In the genomic region with DNA sequence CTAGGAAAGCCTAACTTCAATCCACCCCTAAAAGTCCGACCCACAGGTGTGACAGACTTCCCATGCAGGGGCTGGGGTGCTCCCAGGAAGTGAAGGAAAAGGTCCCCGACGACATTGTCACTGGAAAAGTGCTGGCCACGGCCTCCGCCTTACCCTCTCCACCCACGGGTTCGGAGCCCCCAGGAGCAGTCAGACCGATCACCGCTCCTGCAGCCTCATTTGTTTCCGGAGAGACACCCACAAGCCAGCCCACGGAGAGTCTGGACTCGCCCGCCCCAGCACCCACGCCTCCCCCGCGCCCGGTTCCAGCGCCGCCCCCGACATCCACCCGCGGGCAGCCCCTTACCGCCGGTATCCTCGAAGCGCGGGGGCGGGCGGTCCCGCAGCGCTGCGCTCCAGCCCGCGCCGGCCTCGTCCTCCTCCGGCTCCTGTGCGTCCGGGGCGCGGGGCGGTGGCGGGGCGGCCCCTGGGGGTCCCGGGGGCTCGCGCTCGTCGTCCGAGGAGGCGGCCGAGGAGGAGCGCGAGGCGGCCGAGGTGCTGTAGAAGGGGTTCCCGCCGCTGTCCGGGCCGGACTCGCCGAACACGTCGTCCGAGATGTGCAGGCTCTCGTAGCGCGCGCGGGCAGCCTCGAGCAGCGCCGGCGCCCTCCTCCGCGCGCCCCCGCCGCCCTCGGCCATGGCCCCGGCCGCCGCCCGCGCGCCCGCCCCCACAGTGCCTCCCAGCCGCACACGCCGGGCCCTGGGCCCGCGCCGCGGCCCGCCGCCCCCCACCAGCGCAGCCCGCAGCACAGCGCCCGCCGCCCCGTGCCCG, we compare ENCODE assay signal across 8 cellular contexts. TPM values are rescaled to one million over a fixed set of nuclear protein-coding genes. Genes with fewer than 3 reads are reported as not detected.
DNase-seq lines count a peak whose midpoint lies in the region; ATAC-seq, FAIRE-seq and TF ChIP-seq lines count a peak whose summit lies in the region.

No MANE protein-coding gene starts in this region.

- H3K4me2 ChIP-seq in A549 (peak overlapping the region; percentile 97), GM23338 (peak overlapping the region; percentile 94)

- peaks cover 69% of the 10 kb centered on the region for H3K4me1 Mint-ChIP-seq in GM23338
- H3K4me1 Mint-ChIP-seq in activated T-helper 2 cell treated with anti-CD3 and anti-CD28 coated beads, Interferon-gamma antibody, Interleukin-2, Interleukin-4, amounts not matched to agents 10 μg/mL and 5 μg/mL and 100 μg/mL, durations not matched to agents 14 hours and 24 hours and 36 hours (ENCODE audit: low read depth) = peaks cover 10% of the 10 kb centered on the region

- no peaks in the 10 kb centered on the region for H3K9me3 ChIP-seq in A549
- no peaks in the 10 kb centered on the region for H3K9me3 ChIP-seq in transverse colon

- peaks cover 30% of the 10 kb centered on the region for H3K27me3 Mint-ChIP-seq in GM23338 (ENCODE audit: insufficient read depth, low read depth, poor library complexity)
- peaks cover 62% of the 10 kb centered on the region for H3K27me3 Mint-ChIP-seq in activated T-helper 2 cell treated with anti-CD3 and anti-CD28 coated beads, Interferon-gamma antibody, Interleukin-2, Interleukin-4, amounts not matched to agents 10 μg/mL and 5 μg/mL and 100 μg/mL, durations not matched to agents 14 hours and 24 hours and 36 hours (ENCODE audit: low read depth)

- peaks cover 49% of the 10 kb centered on the region for H3K79me2 ChIP-seq in GM23338 (replicated peaks; ENCODE audit: insufficient read depth)

- H3K4me1 ChIP-seq in A549 (peaks cover 4% of the 10 kb centered on the region; the same call in 1 of the 3 replicates), GM23338 (ENCODE audit: insufficient read depth) (peaks cover 59% of the 10 kb centered on the region), transverse colon (peaks cover 0 to 16% (median 8%) of the 10 kb centered on the region in 4 donors)

- H3K9me3 Mint-ChIP-seq in GM23338 = peaks cover under 1% of the 10 kb centered on the region; the same call in 2 of the 3 replicates
- no peaks in the 10 kb centered on the region for H3K9me3 Mint-ChIP-seq in activated T-helper 2 cell treated with anti-CD3 and anti-CD28 coated beads, Interferon-gamma antibody, Interleukin-2, Interleukin-4, amounts not matched to agents 10 μg/mL and 5 μg/mL and 100 μg/mL, durations not matched to agents 14 hours and 24 hours and 36 hours

- no peak for FAIRE-seq in A549 (lab: Jason Lieb, UNC)

- TF ChIP-seq POLR2A in A549 (IDR thresholded peaks at IDR 0.05; ENCODE audit: low read length) (no peak), transverse colon (IDR thresholded peaks at IDR 0.05) (no peak)

- H2AFZ ChIP-seq in GM23338 = no peak overlapping the region

- H3K4me3 ChIP-seq in A549 = peak overlapping the region; percentile 63
- peak overlapping the region; percentile 68 for H3K4me3 ChIP-seq in GM23338
- peak overlapping the region in 3 of 4 donors; percentile 26 to 54 (median 40) for H3K4me3 ChIP-seq in transverse colon

- no peak for TF ChIP-seq RAD21 in A549 (conservative IDR thresholded peaks at IDR 0.05 in 1 of 2, IDR thresholded peaks at IDR 0.05 in 1 of 2)

- H3K9me2 ChIP-seq in GM23338 (ENCODE audit: insufficient read depth) = no peaks in the 10 kb centered on the region

- H4K20me1 ChIP-seq in GM23338 (replicated peaks; ENCODE audit: insufficient read depth) = peaks cover 21% of the 10 kb centered on the region

- H3K27ac Mint-ChIP-seq in GM23338 = no peak overlapping the region
- H3K27ac Mint-ChIP-seq in activated T-helper 2 cell treated with anti-CD3 and anti-CD28 coated beads, Interferon-gamma antibody, Interleukin-2, Interleukin-4, amounts not matched to agents 10 μg/mL and 5 μg/mL and 100 μg/mL, durations not matched to agents 14 hours and 24 hours and 36 hours = no peak overlapping the region

- H3F3A ChIP-seq in GM23338 (replicated peaks; ENCODE audit: low read depth) = peaks cover 2% of the 10 kb centered on the region; the same call in 1 of the 2 replicates

- H3K27ac ChIP-seq in A549 (peak overlapping the region in 1 of 2 experiments; percentile 40; a peak in 1 of 6 replicates), GM23338 (ENCODE audit: low read depth) (no peak overlapping the region), transverse colon (no peak overlapping the region)

- no peak for DNase-seq in A549 (ENCODE audit: low read depth in 1 of 2, low spot score in 1 of 2)
- DNase-seq in GM23338 (ENCODE audit: low spot score) = peak; percentile 38
- no peak for DNase-seq in activated T-helper 2 cell treated with anti-CD3 and anti-CD28 coated beads, Interferon-gamma antibody, Interleukin-2, Interleukin-4, amounts not matched to agents 10 μg/mL and 5 μg/mL and 100 μg/mL, durations not matched to agents 14 hours and 24 hours and 36 hours (ENCODE audit: low spot score)
- peak; percentile 28 for DNase-seq in kidney tubule cell (ENCODE audit: low spot score)
- DNase-seq in transverse colon = no peak
- no peak for DNase-seq in stimulated activated CD4-positive, alpha-beta T cell treated with anti-CD3 and anti-CD28 coated beads, Interleukin-4, amount 100 ng/mL, for 24 hours
- no peak for DNase-seq in foreskin melanocyte

- ATAC-seq in A549 = peak in 1 of 2 experiments; percentile 17; a peak in 2 of 6 replicates
- ATAC-seq in GM23338 = no peak; the same call in 2 of the 3 replicates
- ATAC-seq in GM21367 (IDR thresholded peaks at IDR 0.05; ENCODE audit: unreplicated experiment) = no peak

- intact Hi-C loops in activated T-helper 2 cell treated with anti-CD3 and anti-CD28 coated beads, Interferon-gamma antibody, Interleukin-2, Interleukin-4, amounts not matched to agents 10 μg/mL and 5 μg/mL and 100 μg/mL, durations not matched to agents 14 hours and 24 hours and 36 hours (cut with micrococcal nuclease) = loop anchor here (5.0 kb wide), 1 partner anchor 737 kb away; a partner anchor contains a TSS
- intact Hi-C loops in transverse colon (cut with DNase I; ENCODE audit: low total_unique reads) = no loop called here

- WGBS in A549 (ENCODE audit: missing lambda C conversion rate) = 4% methylated on average over 17 of the region's 103 CpGs
- WGBS in transverse colon (ENCODE audit: low coverage in 1 of 2), 2 donors = 12% methylated on average over 45 of the region's 103 CpGs; no CpG with 5 or more reads in 1 of the 2 donors

- H3K36me3 Mint-ChIP-seq in GM23338 (ENCODE audit: low read depth) = peaks cover 17% of the 10 kb centered on the region
- H3K36me3 Mint-ChIP-seq in activated T-helper 2 cell treated with anti-CD3 and anti-CD28 coated beads, Interferon-gamma antibody, Interleukin-2, Interleukin-4, amounts not matched to agents 10 μg/mL and 5 μg/mL and 100 μg/mL, durations not matched to agents 14 hours and 24 hours and 36 hours (ENCODE audit: low read depth) = no peaks in the 10 kb centered on the region

- POLR2A ChIA-PET in A549 (lab: Yijun Ruan, JAX) = interaction anchor here (1.3 kb wide), 1 partner anchor 218 kb away, joined by 4 read pairs; no protein-coding TSS in a partner anchor

- H3K4me3 Mint-ChIP-seq in GM23338 = peak overlapping the region; percentile 89
- H3K4me3 Mint-ChIP-seq in activated T-helper 2 cell treated with anti-CD3 and anti-CD28 coated beads, Interferon-gamma antibody, Interleukin-2, Interleukin-4, amounts not matched to agents 10 μg/mL and 5 μg/mL and 100 μg/mL, durations not matched to agents 14 hours and 24 hours and 36 hours (ENCODE audit: low read depth) = peak overlapping the region; percentile 64

- CTCF ChIA-PET in A549 (lab: Yijun Ruan, JAX) = interaction anchor here (0.6 kb wide), 1 partner anchor 31 kb away, joined by 3 read pairs; no protein-coding TSS in a partner anchor

- H3K27me3 ChIP-seq in GM23338 (ENCODE audit: insufficient read depth) (peaks cover 20% of the 10 kb centered on the region), transverse colon (peaks cover 63% of the 10 kb centered on the region)

- in situ Hi-C loops in transverse colon (cut with MboI; ENCODE audit: low pct_ligation_motif_present in 1 of 4, low pct_unique_long_range_greater_than_20kb in 1 of 4, low sequenced_read_pairs in 3 of 4) = no loop called here

- H3K36me3 ChIP-seq in GM23338 (ENCODE audit: insufficient read depth) = no peaks in the 10 kb centered on the region
- no peaks in the 10 kb centered on the region for H3K36me3 ChIP-seq in transverse colon

- TF ChIP-seq CTCF in A549 (IDR thresholded peaks at IDR 0.05) (no peak), GM23338 (conservative IDR thresholded peaks at IDR 0.05; ENCODE audit: low read depth in 2 of 2) (no peak), transverse colon (IDR thresholded peaks at IDR 0.05) (no peak)

- no peak for TF ChIP-seq EP300 in A549 (IDR thresholded peaks at IDR 0.05)
- no peak for TF ChIP-seq EP300 in transverse colon (IDR thresholded peaks at IDR 0.05; ENCODE audit: low read depth)

TF ChIP-seq in A549, 52 proteins besides CTCF, POLR2A, EP300 and RAD21 (continues in another document):
- TF ChIP-seq MAZ (IDR thresholded peaks at IDR 0.05; ENCODE audit: borderline replicate concordance, low read depth, low read length) = no peak
- no peak for TF ChIP-seq KDM5A (IDR thresholded peaks at IDR 0.05)

TF ChIP-seq in GM23338, 12 proteins besides CTCF, POLR2A, EP300 and RAD21:
- TF ChIP-seq EZH2 (IDR thresholded peaks at IDR 0.05; ENCODE audit: low read depth, unreplicated experiment) (peak; percentile 29), NANOG (IDR thresholded peaks at IDR 0.05; ENCODE audit: borderline replicate concordance) (no peak)

RNA-seq across cellular contexts. Expression of a gene that starts 0.7 kb away (rescaled TPM):
- polyA plus RNA-seq in A549 (2011; rRNA removed) (0.04 and 0.07 TPM in 2 replicates), A549 (2017; fragmentation: RNase III; extraction: RNeasy Plus Mini Kit Qiagen cat#74134 plus additional on column Dnase treatment) (0.24 to 0.66 TPM (median 0.47 TPM) in 3 replicates), GM23338 (2016; fragmentation: Nextera tagmentation; extraction: Ambion mirVana) (3.4 and 3.9 TPM in 2 replicates)
- 0.10 and 0.12 TPM in 2 replicates for polyA plus RNA-seq in A549 (2012; cell fraction: cytosol; rRNA removed)
- 0.08 and 0.17 TPM in 2 replicates for polyA plus RNA-seq in A549 (2012; cell fraction: nucleus; rRNA removed)
- polyA minus RNA-seq in A549 (2011; rRNA and poly(A)+ RNA removed) = 0.39 TPM in 1 of 2 replicates, not detected in the other
- total RNA-seq in GM23338 (2014; rRNA removed; shearing (Covaris generic)) = 16.6 and 17.0 TPM in 2 replicates
- not detected in 2 replicates for total RNA-seq in activated T-helper 2 cell treated with anti-CD3 and anti-CD28 coated beads, Interferon-gamma antibody, Interleukin-2, Interleukin-4, amounts not matched to agents 10 μg/mL and 5 μg/mL and 100 μg/mL, durations not matched to agents 14 hours and 24 hours and 36 hours
- total RNA-seq in transverse colon = 1 to 10 TPM in 2 of 4 donors, under 1 TPM in 2; 0.79 to 2.6 (median 1.1) TPM

Comparison
In these comparisons a context has a peak if more than half of its experiments do, and no peak if none do; other contexts are left out.
1. DNase-seq: peak in GM23338 (single experiment) and kidney tubule cell (single experiment); none in A549 (0 of 2), activated T-helper 2 cell treated with anti-CD3 and anti-CD28 coated beads, Interferon-gamma antibody, Interleukin-2, Interleukin-4, amounts not matched to agents 10 μg/mL and 5 μg/mL and 100 μg/mL, durations not matched to agents 14 hours and 24 hours and 36 hours (single experiment), transverse colon (single experiment), stimulated activated CD4-positive, alpha-beta T cell treated with anti-CD3 and anti-CD28 coated beads, Interleukin-4, amount 100 ng/mL, for 24 hours (single experiment) and foreskin melanocyte (single experiment).
2. Peak in every context shown above with its lines, with median percentiles within 50 percentile points of each other: H3K4me3 ChIP-seq.